Comparison of ENCODE assay signal across 11 cellular contexts in genomic region chr1:54331843-54332688, GRCh38.
A peak's percentile ranks its signal among the peaks of the same experiment; 100 is the strongest.
DNase-seq lines count a peak whose midpoint lies in the region; ATAC-seq, FAIRE-seq and TF ChIP-seq lines count a peak whose summit lies in the region.
"Had no signal": no experiment of that assay in that cellular context is flagged by ENCODE, and none has a peak within 500 bp of the region (broad histone marks: within the 10 kb centered on the region; RNA-seq: fewer than 3 reads in every experiment).

No MANE protein-coding gene starts in this region.

- ATAC-seq in HepG2 = no peak
- ATAC-seq: lower lobe of right lung had no signal

- intact Hi-C loops in ovary (cut with DNase I) (no loop called here), HepG2 (cut with micrococcal nuclease; ENCODE audit: unreplicated experiment) (no loop called here)

- H3K9ac ChIP-seq in BLaER1 = peak overlapping the region; percentile 45; the same call in 1 of the 2 replicates
- peak overlapping the region; percentile 18; the same call in 1 of the 2 replicates for H3K9ac ChIP-seq in HUES48 (ENCODE audit: low read depth, low read length)
- H3K9ac ChIP-seq in HepG2 (ENCODE audit: insufficient read depth, low read depth, low read length) = no peak overlapping the region

- TF ChIP-seq RAD21 in HepG2 (CRISPR knock-in tag; IDR thresholded peaks at IDR 0.05) = no peak

- H3K4me2 ChIP-seq in BLaER1 = peak overlapping the region; percentile 87
- no peak overlapping the region for H3K4me2 ChIP-seq in HepG2 (ENCODE audit: low read depth, low read length)

- DNase-seq in ovary = no peak
- no peak for DNase-seq in MG63
- no peak for DNase-seq in NCI-H446 (lab: John Stamatoyannopoulos, UW)
- DNase-seq in NCI-H1105 (lab: John Stamatoyannopoulos, UW) = no peak
- DNase-seq in HepG2 (ENCODE audit: low spot score) = no peak
- DNase-seq: lower lobe of right lung, NCI-H1436 had no signal

- FAIRE-seq in HepG2 (lab: Jason Lieb, UNC) = no peak

- in situ Hi-C loops in HepG2 (cut with HindIII; ENCODE audit: extremely low pct_ligation_motif_present, low pct_unique_long_range_greater_than_20kb) = no loop called here

- H3K27ac ChIP-seq in BLaER1 (peak overlapping the region; percentile 45), HUES48 (ENCODE audit: low read depth, low read length) (peak overlapping the region; percentile 24), cingulate gyrus (ENCODE audit: low read depth, low read length) (peak overlapping the region; percentile 43), ovary (peak overlapping the region; percentile 54 to 80), HepG2 (ENCODE audit: extremely low read length, insufficient read depth, low read length) (no peak overlapping the region)
- H3K27ac ChIP-seq: HL-60 had no signal

- H3K4me1 ChIP-seq in BLaER1 = peaks cover 74% of the 10 kb centered on the region
- peaks cover 78% of the 10 kb centered on the region for H3K4me1 ChIP-seq in HUES48 (ENCODE audit: control insufficient read depth, insufficient read depth, low read length)
- H3K4me1 ChIP-seq in ovary (ENCODE audit: insufficient read depth) = peaks cover 75% of the 10 kb centered on the region
- peaks cover 55% of the 10 kb centered on the region for H3K4me1 ChIP-seq in HepG2 (ENCODE audit: insufficient read depth, low read length)

- no peak for TF ChIP-seq POLR2A in ovary (IDR thresholded peaks at IDR 0.05)
- no peak for TF ChIP-seq POLR2A in HepG2 (IDR thresholded peaks at IDR 0.05; ENCODE audit: insufficient read depth in 1 of 2, low read depth in 2 of 2, low read length in 2 of 2)

- H3K79me2 ChIP-seq in HepG2 (ENCODE audit: insufficient read depth, low read length) = peaks cover 10% of the 10 kb centered on the region

- H3K9me3 ChIP-seq in BLaER1 (peaks cover 5% of the 10 kb centered on the region; the same call in 1 of the 2 replicates), HUES48 (ENCODE audit: control insufficient read depth, insufficient read depth, low read length) (no peaks in the 10 kb centered on the region), ovary (no peaks in the 10 kb centered on the region), MG63 (no peaks in the 10 kb centered on the region), HepG2 (ENCODE audit: low read length) (no peaks in the 10 kb centered on the region)
- H3K9me3 ChIP-seq: lower lobe of right lung had no signal

- CTCF ChIA-PET in HepG2 (lab: Yijun Ruan, JAX; ENCODE audit: low intra/inter-chr PET ratio, low total read pairs) = no interaction called here

- peaks cover 63% of the 10 kb centered on the region for H3K36me3 ChIP-seq in BLaER1
- H3K36me3 ChIP-seq in HUES48 (ENCODE audit: control insufficient read depth, insufficient read depth, low read length) = 0 out of 2 replicates have a peak, but pooled peaks cover 3% of the 10 kb centered on the region
- H3K36me3 ChIP-seq in ovary = no peaks in the 10 kb centered on the region
- H3K36me3 ChIP-seq in MG63 = no peaks in the 10 kb centered on the region
- 0 out of 5 replicates have a peak, but pooled peaks cover 0 to 3% of the 10 kb centered on the region in 2 experiments for H3K36me3 ChIP-seq in HepG2 (replicated peaks in 1 of 2; ENCODE audit: control insufficient read depth in 1 of 2, insufficient read depth in 2 of 2, low read length in 2 of 2)
- H3K36me3 ChIP-seq: lower lobe of right lung had no signal

- H2AFZ ChIP-seq in HepG2 (ENCODE audit: low read length) = no peak overlapping the region

- H4K20me1 ChIP-seq in BLaER1 = peaks cover 97% of the 10 kb centered on the region
- H4K20me1 ChIP-seq in HepG2 (ENCODE audit: insufficient read depth, low read length) = peaks cover 4% of the 10 kb centered on the region

- no peaks in the 10 kb centered on the region for H3K27me3 ChIP-seq in BLaER1
- no peaks in the 10 kb centered on the region for H3K27me3 ChIP-seq in HUES48 (ENCODE audit: control insufficient read depth, insufficient read depth, low read length)
- no peaks in the 10 kb centered on the region for H3K27me3 ChIP-seq in ovary
- no peaks in the 10 kb centered on the region for H3K27me3 ChIP-seq in MG63
- no peaks in the 10 kb centered on the region for H3K27me3 ChIP-seq in HepG2 (ENCODE audit: control insufficient read depth in 1 of 2, insufficient read depth in 2 of 2, low read length in 2 of 2)

- TF ChIP-seq EP300 in ovary (IDR thresholded peaks at IDR 0.05) (no peak), HepG2 (IDR thresholded peaks at IDR 0.05; ENCODE audit: low read depth in 2 of 2, low read length in 2 of 2) (no peak), HepG2 (CRISPR knock-in tag; IDR thresholded peaks at IDR 0.05; ENCODE audit: borderline replicate concordance) (no peak)

- 45 to 63% (median 58%) methylated on average over 4 of the region's 4 CpGs for WGBS in ovary, 3 donors
- 93% methylated on average over 4 of the region's 4 CpGs for WGBS in HepG2 (ENCODE audit: low lambda C conversion rate)

- no peak for TF ChIP-seq CTCF in ovary (IDR thresholded peaks at IDR 0.05)
- no peak for TF ChIP-seq CTCF in HepG2 (CRISPR knock-in tag; IDR thresholded peaks at IDR 0.05)

- H3K4me3 ChIP-seq in BLaER1 (no peak overlapping the region), HUES48 (ENCODE audit: low read depth, low read length) (no peak overlapping the region), ovary (no peak overlapping the region), MG63 (no peak overlapping the region), HepG2 (replicated peaks in 1 of 3; ENCODE audit: insufficient read depth in 1 of 3, low read depth in 2 of 3, low read length in 3 of 3) (no peak overlapping the region)
- H3K4me3 ChIP-seq: lower lobe of right lung had no signal

- POLR2A ChIA-PET in HepG2 (lab: Yijun Ruan, JAX) = no interaction called here

- BruUV-seq in HepG2 (replicated peaks; lab: Mats Ljungman, UMichigan) = no TSS peak

TF ChIP-seq in HepG2, 621 proteins besides CTCF, POLR2A, EP300 and RAD21:
- TF ChIP-seq ZBTB26 (CRISPR knock-in tag; IDR thresholded peaks at IDR 0.05; ENCODE audit: borderline replicate concordance) (no peak), MLLT10 (CRISPR knock-in tag; IDR thresholded peaks at IDR 0.05) (no peak), PAX8 (CRISPR knock-in tag; IDR thresholded peaks at IDR 0.05; ENCODE audit: borderline replicate concordance) (no peak), ZNF44 (CRISPR knock-in tag; IDR thresholded peaks at IDR 0.05) (no peak), ZBTB3 (CRISPR knock-in tag; IDR thresholded peaks at IDR 0.05; ENCODE audit: borderline replicate concordance, low read depth) (no peak), ONECUT2 (CRISPR knock-in tag; IDR thresholded peaks at IDR 0.05) (no peak), TRIM24 (CRISPR knock-in tag; IDR thresholded peaks at IDR 0.05) (no peak), ZNF770 (CRISPR knock-in tag; IDR thresholded peaks at IDR 0.05) (no peak), ELF3 (CRISPR knock-in tag; IDR thresholded peaks at IDR 0.05) (no peak), ZMYM2 (CRISPR knock-in tag; IDR thresholded peaks at IDR 0.05) (no peak), ATAD3A (CRISPR knock-in tag; IDR thresholded peaks at IDR 0.05) (no peak), ZNF510 (CRISPR knock-in tag; IDR thresholded peaks at IDR 0.05; ENCODE audit: low read depth) (no peak), CHCHD3 (CRISPR knock-in tag; IDR thresholded peaks at IDR 0.05) (no peak)
